Comparison of ENCODE assay signal across 23 cellular contexts in genomic region chr1:174269932-174270651, GRCh38.
"Had no signal": no experiment of that assay in that cellular context is flagged by ENCODE, and none has a peak within 500 bp of the region (broad histone marks: within the 10 kb centered on the region; RNA-seq: fewer than 3 reads in every experiment).

No MANE protein-coding gene starts in this region.

- DNase-seq: activated CD4-positive, alpha-beta T cell treated with anti-CD3 and anti-CD28 coated beads for 36 hours; activated CD4-positive, CD25-positive, alpha-beta regulatory T cell; activated CD8-positive, alpha-beta memory T cell treated with anti-CD3 and anti-CD28 coated beads for 24 hours; activated effector memory CD4-positive, alpha-beta T cell treated with anti-CD3 and anti-CD28 coated beads, Interleukin-2, amount 50 U/mL, for 16 hours; activated naive CD4-positive, alpha-beta T cell treated with anti-CD3 and anti-CD28 coated beads for 36 hours; activated naive CD8-positive, alpha-beta T cell treated with anti-CD3 and anti-CD28 coated beads for 36 hours; adrenal gland; aorta; body of pancreas; cerebellar nuclear complex; colonic mucosa; effector memory CD4-positive, alpha-beta T cell; glutamatergic neuron; left ventricle myocardium superior; mammary epithelial cell; naive thymus-derived CD8-positive, alpha-beta T cell; pancreas; psoas muscle; stimulated activated naive CD4-positive, alpha-beta T cell treated with Interleukin-2 at 50 U/mL for 16 hours; transverse colon had no signal

- H3K27ac Mint-ChIP-seq: activated CD4-positive, alpha-beta T cell treated with anti-CD3 and anti-CD28 coated beads for 36 hours; activated naive CD4-positive, alpha-beta T cell treated with anti-CD3 and anti-CD28 coated beads for 36 hours; activated naive CD8-positive, alpha-beta T cell treated with anti-CD3 and anti-CD28 coated beads for 36 hours; T-helper 2 cell treated with Interferon-gamma antibody and Interleukin-4, amounts not matched to agents 5 μg/mL and 100 μg/mL, for 36 hours had no signal

- H3K27me3 Mint-ChIP-seq: activated CD4-positive, alpha-beta T cell treated with anti-CD3 and anti-CD28 coated beads for 36 hours; activated naive CD8-positive, alpha-beta T cell treated with anti-CD3 and anti-CD28 coated beads for 36 hours; naive thymus-derived CD8-positive, alpha-beta T cell had no signal

- H3K9me3 Mint-ChIP-seq: activated naive CD4-positive, alpha-beta T cell treated with anti-CD3 and anti-CD28 coated beads for 36 hours; activated naive CD8-positive, alpha-beta T cell treated with anti-CD3 and anti-CD28 coated beads for 36 hours; naive thymus-derived CD8-positive, alpha-beta T cell; neural crest cell; T-helper 2 cell treated with Interferon-gamma antibody and Interleukin-4, amounts not matched to agents 5 μg/mL and 100 μg/mL, for 36 hours had no signal

- H3K4me3 Mint-ChIP-seq: activated CD4-positive, alpha-beta T cell treated with anti-CD3 and anti-CD28 coated beads for 36 hours; activated naive CD4-positive, alpha-beta T cell treated with anti-CD3 and anti-CD28 coated beads for 36 hours; activated naive CD8-positive, alpha-beta T cell treated with anti-CD3 and anti-CD28 coated beads for 36 hours; naive thymus-derived CD8-positive, alpha-beta T cell; neural crest cell; T-helper 2 cell treated with Interferon-gamma antibody and Interleukin-4, amounts not matched to agents 5 μg/mL and 100 μg/mL, for 36 hours had no signal

- ATAC-seq: activated CD4-positive, alpha-beta T cell treated with anti-CD3 and anti-CD28 coated beads for 36 hours; body of pancreas; left ventricle myocardium superior; naive thymus-derived CD8-positive, alpha-beta T cell; pancreas; psoas muscle had no signal

- H3K4me1 Mint-ChIP-seq: activated CD4-positive, alpha-beta T cell treated with anti-CD3 and anti-CD28 coated beads for 36 hours; activated naive CD8-positive, alpha-beta T cell treated with anti-CD3 and anti-CD28 coated beads for 36 hours had no signal

- FAIRE-seq: islet of Langerhans, pancreas had no signal
